11 cellular contexts compared by ENCODE assay signal in genomic region chr11:63847363-63847762, GRCh38. TPM values are rescaled to one million over a fixed set of nuclear protein-coding genes. Genes with fewer than 3 reads are reported as not detected.
A peak's percentile ranks its signal among the peaks of the same experiment; 100 is the strongest.
DNase-seq lines count a peak whose midpoint lies in the region; ATAC-seq and TF ChIP-seq lines count a peak whose summit lies in the region.
"Had no signal": no experiment of that assay in that cellular context is flagged by ENCODE, and none has a peak within 500 bp of the region (broad histone marks: within the 10 kb centered on the region; RNA-seq: fewer than 3 reads in every experiment).

No MANE protein-coding gene starts in this region.

- H3K4me3 ChIP-seq in left lung = no peak overlapping the region
- no peak overlapping the region for H3K4me3 ChIP-seq in brain microvascular endothelial cell (ENCODE audit: low read depth, low read length)

- intact Hi-C loops in activated CD8-positive, alpha-beta T cell treated with anti-CD3 and anti-CD28 coated beads for 36 hours (cut with micrococcal nuclease) = loop anchor here (10.0 kb wide), 1 partner anchor 47 kb away; no protein-coding TSS in a partner anchor
- intact Hi-C loops in left lung (cut with DNase I) = loop anchor here in 1 of 2 donors (10.0 kb wide), 1 partner anchor 77 kb away; no protein-coding TSS in a partner anchor

- H3K27ac Mint-ChIP-seq in activated CD8-positive, alpha-beta T cell treated with anti-CD3 and anti-CD28 coated beads for 36 hours = peak overlapping the region; percentile 46
- no peak overlapping the region for H3K27ac Mint-ChIP-seq in activated CD8-positive, alpha-beta T cell treated with anti-CD3 and anti-CD28 coated beads, Interleukin-2, amount 10 ng/mL, durations not matched to agents 7 days and 5 days
- H3K27ac Mint-ChIP-seq in brain (peak overlapping the region in 4 of 5 experiments; percentile 58 to 89 (median 81)), type B pancreatic cell (peak overlapping the region; percentile 92)

- CTCF ChIA-PET in activated CD8-positive, alpha-beta T cell treated with anti-CD3 and anti-CD28 coated beads for 36 hours (lab: Charles Lee) = interaction anchor here (0.9 to 1.5 kb wide), 3 partner anchors 9 to 59 kb away, joined by 3 to 14 read pairs (median 4); partner anchors contain the start of gene MARK2
- CTCF ChIA-PET in activated CD8-positive, alpha-beta T cell treated with anti-CD3 and anti-CD28 coated beads, Interleukin-2, amount 10 ng/mL, durations not matched to agents 7 days and 5 days (lab: Charles Lee) = interaction anchor here (0.7 to 2.0 kb wide), 5 partner anchors 9 to 98 kb away, joined by 3 to 9 read pairs (median 3); partner anchors contain the start of gene MARK2

- DNase-seq in activated CD8-positive, alpha-beta T cell treated with anti-CD3 and anti-CD28 coated beads for 36 hours = no peak
- no peak for DNase-seq in activated CD8-positive, alpha-beta T cell treated with anti-CD3 and anti-CD28 coated beads, Interleukin-2, amount 10 ng/mL, durations not matched to agents 7 days and 5 days
- DNase-seq in left lung (no peak), type B pancreatic cell (ENCODE audit: extremely low spot score, unreplicated experiment) (no peak), hippocampal formation (lab: John Stamatoyannopoulos, UW) (no peak), amniotic stem cell (lab: John Stamatoyannopoulos, UW) (no peak), brain microvascular endothelial cell (no peak)
- DNase-seq: activated gamma-delta T cell, Kasumi-1, right cardiac atrium had no signal

- no peak for TF ChIP-seq CTCF in activated CD8-positive, alpha-beta T cell treated with anti-CD3 and anti-CD28 coated beads for 36 hours (IDR thresholded peaks at IDR 0.05)
- TF ChIP-seq CTCF in brain (conservative IDR thresholded peaks at IDR 0.05) = no peak
- TF ChIP-seq CTCF in left lung (IDR thresholded peaks at IDR 0.05) = no peak
- TF ChIP-seq CTCF in type B pancreatic cell (conservative IDR thresholded peaks at IDR 0.05) = no peak
- no peak for TF ChIP-seq CTCF in brain microvascular endothelial cell (IDR thresholded peaks at IDR 0.05; ENCODE audit: low read depth, low read length, missing control alignments)

- no peak overlapping the region for H3K4me3 Mint-ChIP-seq in activated CD8-positive, alpha-beta T cell treated with anti-CD3 and anti-CD28 coated beads for 36 hours
- no peak overlapping the region for H3K4me3 Mint-ChIP-seq in activated CD8-positive, alpha-beta T cell treated with anti-CD3 and anti-CD28 coated beads, Interleukin-2, amount 10 ng/mL, durations not matched to agents 7 days and 5 days
- H3K4me3 Mint-ChIP-seq in brain (peak overlapping the region in 1 of 5 experiments; percentile 0), type B pancreatic cell (peak overlapping the region; percentile 48)

- no peaks in the 10 kb centered on the region for H3K9me3 ChIP-seq in left lung

- no peak for ATAC-seq in activated CD8-positive, alpha-beta T cell treated with anti-CD3 and anti-CD28 coated beads for 36 hours
- no peak for ATAC-seq in activated CD8-positive, alpha-beta T cell treated with anti-CD3 and anti-CD28 coated beads, Interleukin-2, amount 10 ng/mL, durations not matched to agents 7 days and 5 days
- peak; percentile 74 for ATAC-seq in left lung
- ATAC-seq: right cardiac atrium had no signal

- POLR2A ChIA-PET in activated CD8-positive, alpha-beta T cell treated with anti-CD3 and anti-CD28 coated beads for 36 hours (lab: Charles Lee) = interaction anchor here (0.8 to 1.3 kb wide), 3 partner anchors 25 to 113 kb away, joined by 3 to 4 read pairs (median 3); no protein-coding TSS in a partner anchor
- POLR2A ChIA-PET in activated CD8-positive, alpha-beta T cell treated with anti-CD3 and anti-CD28 coated beads, Interleukin-2, amount 10 ng/mL, durations not matched to agents 7 days and 5 days (lab: Charles Lee) = interaction anchor here (1.2 kb wide), 1 partner anchor 8 kb away, joined by 4 read pairs; the partner anchor contains the start of gene MARK2

- no peaks in the 10 kb centered on the region for H3K27me3 Mint-ChIP-seq in activated CD8-positive, alpha-beta T cell treated with anti-CD3 and anti-CD28 coated beads for 36 hours
- no peaks in the 10 kb centered on the region for H3K27me3 Mint-ChIP-seq in activated CD8-positive, alpha-beta T cell treated with anti-CD3 and anti-CD28 coated beads, Interleukin-2, amount 10 ng/mL, durations not matched to agents 7 days and 5 days (ENCODE audit: low read depth)
- H3K27me3 Mint-ChIP-seq in brain (no peaks in the 10 kb centered on the region), type B pancreatic cell (no peaks in the 10 kb centered on the region)

- peaks cover 0 to 29% of the 10 kb centered on the region in 2 donors for H3K36me3 ChIP-seq in left lung
- no peaks in the 10 kb centered on the region for H3K36me3 ChIP-seq in brain microvascular endothelial cell (replicated peaks)

- H3K27ac ChIP-seq in left lung (peak overlapping the region; percentile 35 to 48), brain microvascular endothelial cell (no peak overlapping the region)

- H3K4me1 ChIP-seq in left lung = peaks cover 26 to 97% of the 10 kb centered on the region in 2 donors

- in situ Hi-C loops in brain microvascular endothelial cell (cut with HindIII; ENCODE audit: low pct_ligation_motif_present, low sequenced_read_pairs) = loop anchor here (25.0 kb wide), 1 partner anchor 315 kb away; the partner anchor contains the start of gene MACROD1

- no peaks in the 10 kb centered on the region for H3K9me3 Mint-ChIP-seq in activated CD8-positive, alpha-beta T cell treated with anti-CD3 and anti-CD28 coated beads for 36 hours
- no peaks in the 10 kb centered on the region for H3K9me3 Mint-ChIP-seq in activated CD8-positive, alpha-beta T cell treated with anti-CD3 and anti-CD28 coated beads, Interleukin-2, amount 10 ng/mL, durations not matched to agents 7 days and 5 days (ENCODE audit: insufficient read depth)
- H3K9me3 Mint-ChIP-seq in brain = no peaks in the 10 kb centered on the region
- no peaks in the 10 kb centered on the region for H3K9me3 Mint-ChIP-seq in type B pancreatic cell

- peaks cover 81% of the 10 kb centered on the region for H3K4me1 Mint-ChIP-seq in activated CD8-positive, alpha-beta T cell treated with anti-CD3 and anti-CD28 coated beads for 36 hours (ENCODE audit: low read depth)
- H3K4me1 Mint-ChIP-seq in activated CD8-positive, alpha-beta T cell treated with anti-CD3 and anti-CD28 coated beads, Interleukin-2, amount 10 ng/mL, durations not matched to agents 7 days and 5 days (ENCODE audit: low read depth) = peaks cover 79% of the 10 kb centered on the region
- peaks cover 66% of the 10 kb centered on the region for H3K4me1 Mint-ChIP-seq in brain
- H3K4me1 Mint-ChIP-seq in type B pancreatic cell (ENCODE audit: unreplicated experiment) = peaks cover 44% of the 10 kb centered on the region

- H3K27me3 ChIP-seq in left lung (no peaks in the 10 kb centered on the region), brain microvascular endothelial cell (replicated peaks) (no peaks in the 10 kb centered on the region)

- peaks cover 26% of the 10 kb centered on the region for H3K36me3 Mint-ChIP-seq in activated CD8-positive, alpha-beta T cell treated with anti-CD3 and anti-CD28 coated beads for 36 hours (ENCODE audit: low read depth)
- H3K36me3 Mint-ChIP-seq in activated CD8-positive, alpha-beta T cell treated with anti-CD3 and anti-CD28 coated beads, Interleukin-2, amount 10 ng/mL, durations not matched to agents 7 days and 5 days (ENCODE audit: low read depth) = peaks cover 65% of the 10 kb centered on the region
- H3K36me3 Mint-ChIP-seq in brain (peaks cover 58% of the 10 kb centered on the region), type B pancreatic cell (peaks cover 10% of the 10 kb centered on the region)

RNA-seq across cellular contexts. Expression of gene MARK2, which starts 8.5 kb away (rescaled TPM):
- total RNA-seq in activated CD8-positive, alpha-beta T cell treated with anti-CD3 and anti-CD28 coated beads for 36 hours = 10 to 100 TPM; 23.3 to 24.5 TPM
- total RNA-seq in activated CD8-positive, alpha-beta T cell treated with anti-CD3 and anti-CD28 coated beads, Interleukin-2, amount 10 ng/mL, durations not matched to agents 7 days and 5 days = 10 to 100 TPM; 62.1 to 68.6 TPM
- 46.6 TPM for polyA plus RNA-seq in brain (ENCODE audit: insufficient read depth, low read depth, low replicate concordance)
- total RNA-seq in left lung (10 to 100 TPM; 38.9 to 45.5 TPM), type B pancreatic cell (ENCODE audit: low replicate concordance) (52.8 and 73.5 TPM in 2 replicates)

RNA-seq across cellular contexts. Expression of gene SPINDOC, which starts 34.1 kb away (rescaled TPM):
- total RNA-seq in activated CD8-positive, alpha-beta T cell treated with anti-CD3 and anti-CD28 coated beads for 36 hours = 10 to 100 TPM; 28.4 to 29.0 TPM
- total RNA-seq in activated CD8-positive, alpha-beta T cell treated with anti-CD3 and anti-CD28 coated beads, Interleukin-2, amount 10 ng/mL, durations not matched to agents 7 days and 5 days = 10 to 100 TPM; 49.1 to 50.4 TPM
- polyA plus RNA-seq in brain (ENCODE audit: insufficient read depth, low read depth, low replicate concordance) = 43.6 TPM
- total RNA-seq in left lung (10 to 100 TPM; 20.3 to 21.7 TPM), type B pancreatic cell (ENCODE audit: low replicate concordance) (33.7 and 61.6 TPM in 2 replicates)
